Comparison of ENCODE assay signal across 15 cellular contexts in the genomic region with DNA sequence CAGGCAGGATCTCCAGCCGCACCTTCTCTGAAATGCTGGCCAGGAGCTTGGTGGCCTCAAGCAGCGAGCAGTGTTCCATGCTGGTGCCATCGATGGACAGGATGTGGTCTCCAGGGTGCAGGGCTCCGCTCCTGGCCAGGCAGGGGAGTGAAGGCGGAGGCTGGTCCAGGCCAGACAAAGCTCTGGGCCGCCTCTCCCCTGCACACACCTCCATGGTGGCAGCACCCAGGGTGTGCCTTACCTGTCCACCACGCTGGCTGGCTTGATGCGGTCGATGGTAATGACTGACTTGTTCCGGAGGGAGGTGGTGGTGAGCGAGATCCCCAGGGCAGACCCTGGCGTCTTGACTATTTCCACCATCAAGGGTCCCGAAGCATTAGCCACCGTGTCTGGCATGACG. TPM values are rescaled to one million over a fixed set of nuclear protein-coding genes. Genes with fewer than 3 reads are reported as not detected.
A peak's percentile ranks its signal among the peaks of the same experiment; 100 is the strongest.
DNase-seq lines count a peak whose midpoint lies in the region; ATAC-seq and TF ChIP-seq lines count a peak whose summit lies in the region.
"Had no signal": no experiment of that assay in that cellular context is flagged by ENCODE, and none has a peak within 500 bp of the region (broad histone marks: within the 10 kb centered on the region; RNA-seq: fewer than 3 reads in every experiment).

No MANE protein-coding gene starts in this region.

- H3K27ac ChIP-seq in Peyer's patch, result no peak overlapping the region
- no peak overlapping the region for H3K27ac ChIP-seq in gastroesophageal sphincter
- H3K27ac ChIP-seq in stomach, result no peak overlapping the region
- H3K27ac ChIP-seq: GM23248 had no signal

- H3K27me3 ChIP-seq in Peyer's patch (no peaks in the 10 kb centered on the region), gastroesophageal sphincter (no peaks in the 10 kb centered on the region), stomach (no peaks in the 10 kb centered on the region)

- no peak for TF ChIP-seq EP300 in gastroesophageal sphincter (IDR thresholded peaks at IDR 0.05)
- TF ChIP-seq EP300 in stomach (IDR thresholded peaks at IDR 0.05), result no peak

- TF ChIP-seq CTCF in Peyer's patch (IDR thresholded peaks at IDR 0.05) (no peak), gastroesophageal sphincter (IDR thresholded peaks at IDR 0.05) (no peak), stomach (IDR thresholded peaks at IDR 0.05) (no peak)

- no peak for ATAC-seq in gastroesophageal sphincter

- 70 to 90% methylated on average over 2 to 6 of the region's 15 CpGs for WGBS in gastroesophageal sphincter (ENCODE audit: low coverage in 1 of 2), 2 donors
- 82 to 85% (median 83%) methylated on average over 9 to 15 of the region's 15 CpGs for WGBS in stomach, 5 donors

- DNase-seq in ELF-1 (ENCODE audit: low read depth, low spot score), result peak; percentile 56
- DNase-seq in Peyer's patch, result peak in 2 of 3 donors; percentile 24 to 40
- peak; percentile 54 for DNase-seq in islet precursor cell
- peak; percentile 67 for DNase-seq in posterior vena cava (ENCODE audit: low spot score)
- no peak for DNase-seq in kidney tubule cell (ENCODE audit: low spot score)
- DNase-seq in stomach, result no peak
- DNase-seq: ACHN; CD4-positive, CD25-positive, alpha-beta regulatory T cell; DMS79 treated with DMSO at 0.1 percent for 48 hours; GDM1; GM23248; NCI-H1092; NCI-H446; SIG-M5 had no signal

- H3K4me3 ChIP-seq in Peyer's patch, result no peak overlapping the region
- no peak overlapping the region for H3K4me3 ChIP-seq in gastroesophageal sphincter
- H3K4me3 ChIP-seq in stomach, result no peak overlapping the region
- H3K4me3 ChIP-seq: GM23248 had no signal

- H3K9me3 ChIP-seq in Peyer's patch, result no peaks in the 10 kb centered on the region
- no peaks in the 10 kb centered on the region for H3K9me3 ChIP-seq in gastroesophageal sphincter
- no peaks in the 10 kb centered on the region for H3K9me3 ChIP-seq in stomach

- intact Hi-C loops in posterior vena cava (cut with DNase I), result no loop called here
- intact Hi-C loops in stomach (cut with DNase I; ENCODE audit: low total_unique reads), result no loop called here

- TF ChIP-seq POLR2A in Peyer's patch (IDR thresholded peaks at IDR 0.05) (no peak), gastroesophageal sphincter (IDR thresholded peaks at IDR 0.05) (no peak), stomach (IDR thresholded peaks at IDR 0.05) (no peak)

- H3K4me1 ChIP-seq in Peyer's patch, result peaks cover 0 to under 1% (median 0%) of the 10 kb centered on the region in 4 donors
- H3K4me1 ChIP-seq in gastroesophageal sphincter, result peaks cover 0 to 19% (median 3%) of the 10 kb centered on the region in 3 donors
- no peaks in the 10 kb centered on the region for H3K4me1 ChIP-seq in stomach

- H3K36me3 ChIP-seq in Peyer's patch (no peaks in the 10 kb centered on the region), gastroesophageal sphincter (no peaks in the 10 kb centered on the region), stomach (no peaks in the 10 kb centered on the region)

RNA-seq across cellular contexts. Expression of a gene that starts 20.0 kb away (rescaled TPM):
- total RNA-seq in Peyer's patch (10 to 100 TPM in 1 of 4 donors, 1 to 10 TPM in 1, under 1 TPM in 1, not detected in 1; 0.80 to 12.4 (median 1.4) TPM), posterior vena cava (1 to 10 TPM; 3.7 to 3.9 TPM), gastroesophageal sphincter (1 to 10 TPM in 2 of 4 donors, under 1 TPM in 2; 0.27 to 1.6 (median 0.72) TPM), stomach (10 to 100 TPM in 1 of 5 donors, 1 to 10 TPM in 3, under 1 TPM in 1; 0.58 to 33.8 (median 5.0) TPM)
- polyA plus RNA-seq in stomach, result 1 to 10 TPM; 1.5 to 2.9 (median 2.7) TPM
- total RNA-seq: CD4-positive, CD25-positive, alpha-beta regulatory T cell had no signal

Comparison
In these comparisons a context has a peak if more than half of its experiments do, and no peak if none do; other contexts are left out.
1. DNase-seq: peak in ELF-1 (single experiment), Peyer's patch (2 of 3), islet precursor cell (single experiment) and posterior vena cava (single experiment); none in kidney tubule cell (single experiment) and stomach (single experiment).